1 cellular context compared by ENCODE assay signal in genomic region chr21:45415188-45415942, GRCh38.
TF ChIP-seq lines count a peak whose summit lies in the region.

No MANE protein-coding gene starts in this region.

TF ChIP-seq in HepG2, 621 proteins besides CTCF, POLR2A, EP300 and RAD21:
- TF ChIP-seq ZNF484 (CRISPR knock-in tag; IDR thresholded peaks at IDR 0.05; ENCODE audit: borderline replicate concordance, low read depth) (no peak), MATR3 (CRISPR knock-in tag; IDR thresholded peaks at IDR 0.05) (no peak), NFAT5 (CRISPR knock-in tag; IDR thresholded peaks at IDR 0.05) (no peak), ZNF850 (CRISPR knock-in tag; conservative IDR thresholded peaks at IDR 0.05) (no peak), ZNF704 (CRISPR knock-in tag; IDR thresholded peaks at IDR 0.05; ENCODE audit: borderline replicate concordance) (no peak), MEIS2 (CRISPR knock-in tag; IDR thresholded peaks at IDR 0.05) (no peak), RBFOX2 (IDR thresholded peaks at IDR 0.05; ENCODE audit: low read depth, low read length) (peak; percentile 45; the same call in 1 of the 2 replicates), ZSCAN20 (CRISPR knock-in tag; IDR thresholded peaks at IDR 0.05; ENCODE audit: borderline replicate concordance) (no peak), ZFX (CRISPR knock-in tag; IDR thresholded peaks at IDR 0.05; ENCODE audit: low read depth) (no peak), HNRNPL (IDR thresholded peaks at IDR 0.05; ENCODE audit: low read depth, low read length) (0 out of 2 replicates have a peak, but pooled peaks have one; percentile 21), AGO2 (optimal IDR thresholded peaks at IDR 0.05; ENCODE audit: low read depth, low read length) (peak; percentile 72), SRSF9 (IDR thresholded peaks at IDR 0.05; ENCODE audit: borderline replicate concordance, insufficient read depth, low read depth, low read length, poor library complexity, severe bottlenecking) (no peak), ZNF335 (CRISPR knock-in tag; IDR thresholded peaks at IDR 0.05) (no peak), IRF2 (CRISPR knock-in tag; IDR thresholded peaks at IDR 0.05) (no peak), ATF3 (CRISPR knock-in tag; IDR thresholded peaks at IDR 0.05) (no peak), ZNF282 (IDR thresholded peaks at IDR 0.05; ENCODE audit: partially characterized antibody) (no peak)
